In the genomic region with DNA sequence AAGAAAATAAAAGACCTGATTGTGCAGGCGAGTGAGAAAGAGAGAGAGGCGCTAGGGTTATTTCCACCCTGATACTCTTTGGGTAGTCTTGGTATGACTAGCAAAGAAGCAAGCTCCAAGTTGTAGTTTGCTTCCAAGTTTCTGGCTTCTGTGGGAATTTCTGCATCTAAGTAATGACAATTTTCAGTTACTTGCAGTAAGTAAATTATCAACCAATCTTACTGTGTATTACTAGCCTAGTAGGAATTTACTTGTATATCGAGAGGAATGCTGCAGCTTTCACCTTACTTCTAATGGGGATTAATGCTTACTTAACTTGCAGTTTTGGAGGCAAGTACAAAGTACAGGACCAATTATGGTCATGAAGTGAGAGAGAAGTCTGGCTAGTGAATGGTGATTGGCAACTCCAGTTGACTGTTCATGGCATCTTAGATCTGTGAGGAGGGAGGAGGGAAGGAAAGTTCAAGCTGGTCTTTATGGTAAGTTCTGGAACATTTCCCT, we compare ENCODE assay signal across 15 cellular contexts. TPM values are rescaled to one million over a fixed set of nuclear protein-coding genes. Genes with fewer than 3 reads are reported as not detected.
DNase-seq lines count a peak whose midpoint lies in the region; ATAC-seq and TF ChIP-seq lines count a peak whose summit lies in the region.
"Had no signal": no experiment of that assay in that cellular context is flagged by ENCODE, and none has a peak within 500 bp of the region (broad histone marks: within the 10 kb centered on the region; RNA-seq: fewer than 3 reads in every experiment).

No MANE protein-coding gene starts in this region.

- H3K9me3 Mint-ChIP-seq in natural killer cell (no peaks in the 10 kb centered on the region), chondrocyte (ENCODE audit: low read depth) (no peaks in the 10 kb centered on the region), mesothelial cell of epicardium (no peaks in the 10 kb centered on the region)
- no peaks in the 10 kb centered on the region for H3K9me3 Mint-ChIP-seq in natural killer cell treated with Interleukin-12 subunit alpha and Interleukin-12 subunit beta and Interleukin-15 and Interleukin-18, amount 100 ng/mL, for 72 hours

- no peak for DNase-seq in natural killer cell
- DNase-seq in natural killer cell treated with Interleukin-12 subunit alpha and Interleukin-12 subunit beta and Interleukin-15 and Interleukin-18, amount 100 ng/mL, for 72 hours (ENCODE audit: low spot score), result no peak
- DNase-seq in chondrocyte (ENCODE audit: low spot score), result no peak
- no peak for DNase-seq in mesothelial cell of epicardium (ENCODE audit: low spot score in 2 of 2, unreplicated experiment in 2 of 2)
- no peak for DNase-seq in posterior cingulate gyrus
- no peak for DNase-seq in NCI-H345 treated with DMSO at 0.1 percent for 48 hours (lab: John Stamatoyannopoulos, UW; ENCODE audit: unreplicated experiment)
- DNase-seq: activated T-cell treated with anti-CD3 and anti-CD28 coated beads, Interleukin-2, amount 50 U/mL, for 48 hours; AML-193; NCI-H1092; NCI-H524; right cardiac atrium; SHP77 treated with DMSO at 0.1 percent for 48 hours; testis had no signal

- H3K4me1 Mint-ChIP-seq in natural killer cell, result peaks cover 29 to 35% of the 10 kb centered on the region in 2 donors
- H3K4me1 Mint-ChIP-seq in natural killer cell treated with Interleukin-12 subunit alpha and Interleukin-12 subunit beta and Interleukin-15 and Interleukin-18, amount 100 ng/mL, for 72 hours (ENCODE audit: low read depth in 2 of 2), result peaks cover 32 to 34% of the 10 kb centered on the region in 2 donors
- H3K4me1 Mint-ChIP-seq in chondrocyte (ENCODE audit: low read depth), result peaks cover 53% of the 10 kb centered on the region
- peaks cover 24% of the 10 kb centered on the region for H3K4me1 Mint-ChIP-seq in mesothelial cell of epicardium

- H3K4me3 Mint-ChIP-seq in natural killer cell (no peak overlapping the region), chondrocyte (ENCODE audit: unreplicated experiment) (no peak overlapping the region), mesothelial cell of epicardium (no peak overlapping the region)
- no peak overlapping the region for H3K4me3 Mint-ChIP-seq in natural killer cell treated with Interleukin-12 subunit alpha and Interleukin-12 subunit beta and Interleukin-15 and Interleukin-18, amount 100 ng/mL, for 72 hours

- H3K27ac Mint-ChIP-seq in natural killer cell, result peak overlapping the region; percentile 39 to 40
- peak overlapping the region in 1 of 2 donors; percentile 65 for H3K27ac Mint-ChIP-seq in natural killer cell treated with Interleukin-12 subunit alpha and Interleukin-12 subunit beta and Interleukin-15 and Interleukin-18, amount 100 ng/mL, for 72 hours
- peak overlapping the region; percentile 77 for H3K27ac Mint-ChIP-seq in chondrocyte (ENCODE audit: unreplicated experiment)
- H3K27ac Mint-ChIP-seq in mesothelial cell of epicardium, result peak overlapping the region; percentile 36

- ATAC-seq in natural killer cell, result no peak
- ATAC-seq in natural killer cell treated with Interleukin-12 subunit alpha and Interleukin-12 subunit beta and Interleukin-15 and Interleukin-18, amount 100 ng/mL, for 72 hours, result no peak
- no peak for ATAC-seq in HG03439 (IDR thresholded peaks at IDR 0.05; ENCODE audit: unreplicated experiment)
- no peak for ATAC-seq in HG03460 (IDR thresholded peaks at IDR 0.05; ENCODE audit: unreplicated experiment)
- ATAC-seq: right cardiac atrium had no signal

- TF ChIP-seq CTCF in natural killer cell (IDR thresholded peaks at IDR 0.05) (no peak), chondrocyte (IDR thresholded peaks at IDR 0.05) (no peak), mesothelial cell of epicardium (IDR thresholded peaks at IDR 0.05; ENCODE audit: unreplicated experiment) (no peak)

- intact Hi-C loops in natural killer cell (cut with micrococcal nuclease) (no loop called here), posterior cingulate gyrus (cut with DNase I) (no loop called here)

- H3K36me3 Mint-ChIP-seq in natural killer cell (no peaks in the 10 kb centered on the region), chondrocyte (ENCODE audit: low read depth) (no peaks in the 10 kb centered on the region), mesothelial cell of epicardium (no peaks in the 10 kb centered on the region)
- no peaks in the 10 kb centered on the region for H3K36me3 Mint-ChIP-seq in natural killer cell treated with Interleukin-12 subunit alpha and Interleukin-12 subunit beta and Interleukin-15 and Interleukin-18, amount 100 ng/mL, for 72 hours

- H3K27me3 Mint-ChIP-seq in natural killer cell (ENCODE audit: low read depth in 2 of 2), result no peaks in the 10 kb centered on the region
- no peaks in the 10 kb centered on the region for H3K27me3 Mint-ChIP-seq in natural killer cell treated with Interleukin-12 subunit alpha and Interleukin-12 subunit beta and Interleukin-15 and Interleukin-18, amount 100 ng/mL, for 72 hours
- no peaks in the 10 kb centered on the region for H3K27me3 Mint-ChIP-seq in chondrocyte (ENCODE audit: low read depth)
- no peaks in the 10 kb centered on the region for H3K27me3 Mint-ChIP-seq in mesothelial cell of epicardium (ENCODE audit: low read depth)

RNA-seq across cellular contexts. Expression of a gene that starts 31.9 kb away (rescaled TPM):
- total RNA-seq in natural killer cell, result 10 to 100 TPM; 37.5 to 48.7 (median 44.4) TPM
- total RNA-seq in natural killer cell treated with Interleukin-12 subunit alpha and Interleukin-12 subunit beta and Interleukin-15 and Interleukin-18, amount 100 ng/mL, for 72 hours, result 10 to 100 TPM; 13.1 to 17.5 TPM
- 8.4 to 9.8 TPM (median 9.2 TPM) in 3 replicates for total RNA-seq in chondrocyte
- total RNA-seq in mesothelial cell of epicardium, result 10.9 to 11.5 TPM (median 11.3 TPM) in 3 replicates
